ENCODE assay signal across 12 cellular contexts in the genomic region with DNA sequence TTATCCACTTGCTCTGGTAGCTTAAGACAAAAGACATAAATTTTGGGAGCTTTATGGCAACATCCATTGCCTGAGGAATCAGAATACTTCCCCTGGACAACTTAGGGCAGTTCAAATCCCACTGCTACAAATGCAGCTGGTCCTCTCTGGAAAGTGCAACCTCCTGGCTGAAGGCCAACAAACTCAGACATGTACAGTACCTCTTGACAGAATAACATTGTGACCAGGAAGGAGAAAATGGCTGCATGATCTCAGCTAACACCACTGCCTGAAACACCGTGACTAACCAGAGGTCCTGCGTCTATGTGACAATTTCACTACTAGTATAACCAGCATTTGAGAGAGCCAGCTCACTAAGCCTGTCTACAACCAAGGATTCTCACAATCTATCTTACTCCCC.
A peak's percentile ranks its signal among the peaks of the same experiment; 100 is the strongest.
DNase-seq lines count a peak whose midpoint lies in the region; ATAC-seq and TF ChIP-seq lines count a peak whose summit lies in the region.
"Had no signal": no experiment of that assay in that cellular context is flagged by ENCODE, and none has a peak within 500 bp of the region (broad histone marks: within the 10 kb centered on the region; RNA-seq: fewer than 3 reads in every experiment).

No MANE protein-coding gene starts in this region.

- TF ChIP-seq CTCF in cardiac fibroblast (IDR thresholded peaks at IDR 0.05; ENCODE audit: low read depth, low read length) = no peak

- no peak for ATAC-seq in GM19397 (IDR thresholded peaks at IDR 0.05; ENCODE audit: unreplicated experiment)
- ATAC-seq: A549 had no signal

- peak; percentile 3 for DNase-seq in NCI-H748 (lab: John Stamatoyannopoulos, UW; ENCODE audit: unreplicated experiment)
- DNase-seq in NCI-H748 treated with DMSO at 0.1 percent for 48 hours (lab: John Stamatoyannopoulos, UW) = no peak
- peak; percentile 45 for DNase-seq in NCI-H2107 (lab: John Stamatoyannopoulos, UW)
- peak; percentile 25 to 56 for DNase-seq in cardiac fibroblast (ENCODE audit: low read depth in 2 of 2)
- peak; percentile 43 for DNase-seq in renal cortical epithelial cell (ENCODE audit: low read depth)
- no peak for DNase-seq in globus pallidus (ENCODE audit: low spot score)
- DNase-seq in stimulated activated naive CD4-positive, alpha-beta T cell treated with Interleukin-2 at 50 U/mL for 16 hours (lab: John Stamatoyannopoulos, UW) = no peak
- DNase-seq: hippocampal formation, mesendoderm had no signal

- H3K4me3 ChIP-seq in cardiac fibroblast (replicated peaks in 1 of 2; ENCODE audit: low read depth in 2 of 2, low read length in 2 of 2) = no peak overlapping the region
- H3K4me3 ChIP-seq: A549, upper lobe of left lung had no signal

Comparison
In these comparisons a context has a peak if more than half of its experiments do, and no peak if none do; other contexts are left out.
1. DNase-seq: peak in NCI-H748 (single experiment), NCI-H2107 (single experiment), cardiac fibroblast (2 of 2) and renal cortical epithelial cell (single experiment); none in NCI-H748 treated with DMSO at 0.1 percent for 48 hours (single experiment), globus pallidus (single experiment) and stimulated activated naive CD4-positive, alpha-beta T cell treated with Interleukin-2 at 50 U/mL for 16 hours (single experiment).